25 cellular contexts compared by ENCODE assay signal in the genomic region with DNA sequence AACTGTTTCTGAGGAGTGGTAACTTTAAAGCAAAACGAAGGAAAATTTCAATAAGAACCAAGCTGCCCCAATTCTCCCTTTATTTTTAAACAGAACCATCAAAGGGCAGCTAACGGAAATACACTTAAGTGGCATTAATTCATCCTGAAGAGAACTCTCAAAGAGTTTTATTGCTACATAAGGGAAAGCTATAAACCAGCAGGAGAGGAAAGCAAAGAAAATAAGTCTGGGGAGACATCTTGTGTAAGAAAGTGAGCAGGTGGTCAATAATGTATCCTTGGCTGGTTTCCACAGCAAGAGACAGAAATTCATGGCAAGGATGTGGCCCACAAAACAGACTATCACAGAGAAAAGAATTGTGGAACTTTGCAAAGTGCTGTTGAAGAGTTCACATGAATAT. TPM values are rescaled to one million over a fixed set of nuclear protein-coding genes. Genes with fewer than 3 reads are reported as not detected.
A peak's percentile ranks its signal among the peaks of the same experiment; 100 is the strongest.
DNase-seq lines count a peak whose midpoint lies in the region; ATAC-seq and TF ChIP-seq lines count a peak whose summit lies in the region.
"Had no signal": no experiment of that assay in that cellular context is flagged by ENCODE, and none has a peak within 500 bp of the region (broad histone marks: within the 10 kb centered on the region; RNA-seq: fewer than 3 reads in every experiment).

No MANE protein-coding gene starts in this region.

- peaks cover 3% of the 10 kb centered on the region for H3K27me3 Mint-ChIP-seq in nephron progenitor cell (ENCODE audit: low read depth, poor library complexity)

- no peak for TF ChIP-seq POLR2A in upper lobe of left lung (IDR thresholded peaks at IDR 0.05)

- no peaks in the 10 kb centered on the region for H3K9me3 Mint-ChIP-seq in nephron progenitor cell
- H3K9me3 Mint-ChIP-seq: CD8-positive, alpha-beta memory T cell; IgD-negative memory B cell; T-cell had no signal

- no peaks in the 10 kb centered on the region for H3K36me3 Mint-ChIP-seq in nephron progenitor cell (ENCODE audit: low read depth)
- H3K36me3 Mint-ChIP-seq: CD8-positive, alpha-beta memory T cell; IgD-negative memory B cell; T-cell had no signal

- TF ChIP-seq CTCF in nephron progenitor cell (IDR thresholded peaks at IDR 0.05) (no peak), upper lobe of left lung (IDR thresholded peaks at IDR 0.05) (no peak)

- WGBS in upper lobe of left lung, 2 donors = 59 to 67% methylated on average over 2 of the region's 2 CpGs

- no peaks in the 10 kb centered on the region for H3K9me3 ChIP-seq in upper lobe of left lung
- H3K9me3 ChIP-seq: HAP-1, Peyer's patch had no signal

- no peaks in the 10 kb centered on the region for H3K36me3 ChIP-seq in upper lobe of left lung
- H3K36me3 ChIP-seq: HAP-1, Peyer's patch had no signal

- ATAC-seq in upper lobe of left lung (ENCODE audit: low FRiP score in 2 of 2) = no peak
- ATAC-seq in HG03280 (IDR thresholded peaks at IDR 0.05; ENCODE audit: unreplicated experiment) = no peak
- ATAC-seq: T-cell had no signal

- no peaks in the 10 kb centered on the region for H3K4me1 ChIP-seq in upper lobe of left lung
- H3K4me1 ChIP-seq: Peyer's patch had no signal

- H3K4me3 Mint-ChIP-seq in nephron progenitor cell = peak overlapping the region; percentile 46
- H3K4me3 Mint-ChIP-seq: CD8-positive, alpha-beta memory T cell; IgD-negative memory B cell; T-cell had no signal

- no peaks in the 10 kb centered on the region for H3K27me3 ChIP-seq in upper lobe of left lung
- H3K27me3 ChIP-seq: Peyer's patch had no signal

- peaks cover 39% of the 10 kb centered on the region for H3K4me1 Mint-ChIP-seq in nephron progenitor cell
- H3K4me1 Mint-ChIP-seq: IgD-negative memory B cell had no signal

- H3K4me3 ChIP-seq in upper lobe of left lung = no peak overlapping the region
- H3K4me3 ChIP-seq: HAP-1, Peyer's patch had no signal

- H3K27ac ChIP-seq in upper lobe of left lung = no peak overlapping the region
- H3K27ac ChIP-seq: C4-2B, Peyer's patch had no signal

- H3K27ac Mint-ChIP-seq in nephron progenitor cell = peak overlapping the region; percentile 38
- H3K27ac Mint-ChIP-seq: CD8-positive, alpha-beta memory T cell; IgD-negative memory B cell; T-cell had no signal

- TF ChIP-seq EP300 in upper lobe of left lung (IDR thresholded peaks at IDR 0.05) = no peak

- DNase-seq in NCI-H187 treated with DMSO at 0.1 percent for 48 hours (lab: John Stamatoyannopoulos, UW) = peak; percentile 8
- DNase-seq in NCI-H187 (lab: John Stamatoyannopoulos, UW) = no peak
- peak; percentile 43 for DNase-seq in brain pericyte (ENCODE audit: low read depth, low spot score)
- DNase-seq in nephron progenitor cell = no peak
- no peak for DNase-seq in cerebellar cortex (ENCODE audit: low spot score)
- no peak for DNase-seq in pons (ENCODE audit: low spot score)
- no peak for DNase-seq in upper lobe of left lung
- DNase-seq: 8988T; AML-193; Calu3; CD8-positive, alpha-beta memory T cell; EL; GF-D8; Karpas-422; NCI-H1092 treated with DMSO at 0.1 percent for 48 hours; NCI-H1436 treated with DMSO at 0.1 percent for 48 hours; NCI-H2029 treated with DMSO at 0.1 percent for 48 hours; NCI-H345; NCI-H526; Peyer's patch; T-cell had no signal

RNA-seq across cellular contexts. Expression of a gene that starts 40.0 kb away (rescaled TPM):
- total RNA-seq in upper lobe of left lung = 10 to 100 TPM in 3 of 6 donors, 1 to 10 TPM in 3; 4.0 to 21.1 (median 12.0) TPM

Comparison
In these comparisons a context has a peak if more than half of its experiments do, and no peak if none do; other contexts are left out.
1. DNase-seq: peak in NCI-H187 treated with DMSO at 0.1 percent for 48 hours (single experiment) and brain pericyte (single experiment); none in NCI-H187 (0 of 2), nephron progenitor cell (single experiment), cerebellar cortex (single experiment), pons (single experiment) and upper lobe of left lung (0 of 2).